Comparison of ENCODE assay signal across 29 cellular contexts in the genomic region with DNA sequence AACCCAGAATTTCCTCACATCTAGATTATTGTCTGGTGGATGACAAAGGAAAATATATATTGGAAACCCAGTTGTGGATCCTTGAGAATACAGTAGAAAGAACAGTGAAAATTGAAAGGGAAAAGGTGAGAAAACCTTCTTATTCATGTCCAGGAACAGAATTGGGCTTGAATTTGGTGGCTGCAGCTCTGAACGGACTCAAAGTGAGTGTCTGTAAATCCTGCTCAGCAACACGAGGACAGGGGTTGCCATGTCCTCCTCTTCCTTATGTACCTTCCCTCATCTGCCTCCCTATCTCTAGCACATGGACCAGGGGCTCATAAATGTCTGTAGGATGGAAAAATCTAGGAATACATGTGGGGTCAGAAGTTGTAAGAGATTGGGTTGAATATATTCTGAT.
"Had no signal": no experiment of that assay in that cellular context is flagged by ENCODE, and none has a peak within 500 bp of the region (broad histone marks: within the 10 kb centered on the region; RNA-seq: fewer than 3 reads in every experiment).

No MANE protein-coding gene starts in this region.

- H3K27ac ChIP-seq: adrenal gland, breast epithelium, RWPE1, SJCRH30 had no signal

- H3K4me1 ChIP-seq: adrenal gland, breast epithelium, Peyer's patch, SJCRH30 had no signal

- H3K9ac ChIP-seq: SK-N-SH had no signal

- H3K27me3 ChIP-seq: adrenal gland, breast epithelium, MG63, Peyer's patch, SJCRH30 had no signal

- H3K4me2 ChIP-seq: SK-N-SH had no signal

- ATAC-seq: activated CD8-positive, alpha-beta T cell treated with anti-CD3 and anti-CD28 coated beads, Interleukin-2, amount 10 ng/mL, durations not matched to agents 7 days and 5 days had no signal

- H3K4me3 Mint-ChIP-seq: activated CD8-positive, alpha-beta T cell treated with anti-CD3 and anti-CD28 coated beads, Interleukin-2, amount 10 ng/mL, durations not matched to agents 7 days and 5 days; activated naive CD8-positive, alpha-beta T cell treated with anti-CD3 and anti-CD28 coated beads, Interleukin-2, amount 10 ng/mL, durations not matched to agents 7 days and 5 days; T-helper 2 cell treated with Interferon-gamma antibody and Interleukin-4, amounts not matched to agents 5 μg/mL and 100 μg/mL, for 36 hours had no signal

- H3K36me3 Mint-ChIP-seq: activated naive CD8-positive, alpha-beta T cell treated with anti-CD3 and anti-CD28 coated beads, Interleukin-2, amount 10 ng/mL, durations not matched to agents 7 days and 5 days had no signal

- H3K9me2 ChIP-seq: SK-N-SH had no signal

- DNase-seq: activated CD4-positive, alpha-beta T cell treated with anti-CD3 and anti-CD28 coated beads for 48 hours; activated CD4-positive, alpha-beta T cell treated with anti-CD3 and anti-CD28 coated beads, Interleukin-2, amount 50 U/mL, for 4 hours; activated CD4-positive, CD25-positive, alpha-beta regulatory T cell treated with anti-CD3 and anti-CD28 coated beads, Interleukin-2, amount 50 U/mL, for 72 hours; activated CD8-positive, alpha-beta memory T cell treated with anti-CD3 and anti-CD28 coated beads, Interleukin-2, amount 50 U/mL, for 48 hours; activated CD8-positive, alpha-beta T cell treated with anti-CD3 and anti-CD28 coated beads, Interleukin-2, amount 10 ng/mL, durations not matched to agents 7 days and 5 days; activated naive CD4-positive, alpha-beta T cell treated with anti-CD3 and anti-CD28 coated beads, Interleukin-2, amount 50 U/mL, for 16 hours; activated naive CD8-positive, alpha-beta T cell treated with anti-CD3 and anti-CD28 coated beads, Interleukin-2, amount 10 ng/mL, durations not matched to agents 7 days and 5 days; activated T-cell treated with anti-CD3 and anti-CD28 coated beads, Interleukin-2, amount 50 U/mL, for 1 hour; adrenal gland; anterior cingulate cortex; caudate nucleus; KG1; MG63; MV-4-11; NCI-H1092 treated with DMSO at 0.1 percent for 48 hours; NCI-H1436 treated with DMSO at 0.1 percent for 48 hours; NCI-H187 treated with DMSO at 0.1 percent for 48 hours; NCI-H2171; NCI-H2227 treated with DMSO at 0.1 percent for 48 hours; NCI-H526; NCI-H774; Peyer's patch; Right ventricle myocardium superior; SJCRH30; SK-N-SH; SW 1271 had no signal

- H3K4me1 Mint-ChIP-seq: activated naive CD8-positive, alpha-beta T cell treated with anti-CD3 and anti-CD28 coated beads, Interleukin-2, amount 10 ng/mL, durations not matched to agents 7 days and 5 days had no signal

- H3K4me3 ChIP-seq: adrenal gland, breast epithelium, MG63, Peyer's patch, SJCRH30 had no signal

- H3K9me3 ChIP-seq: adrenal gland, breast epithelium, MG63, Peyer's patch, SJCRH30, SK-N-SH had no signal

- H3K9me3 Mint-ChIP-seq: activated naive CD8-positive, alpha-beta T cell treated with anti-CD3 and anti-CD28 coated beads, Interleukin-2, amount 10 ng/mL, durations not matched to agents 7 days and 5 days; T-helper 2 cell treated with Interferon-gamma antibody and Interleukin-4, amounts not matched to agents 5 μg/mL and 100 μg/mL, for 36 hours had no signal

- H3K27ac Mint-ChIP-seq: activated CD8-positive, alpha-beta T cell treated with anti-CD3 and anti-CD28 coated beads, Interleukin-2, amount 10 ng/mL, durations not matched to agents 7 days and 5 days; activated naive CD8-positive, alpha-beta T cell treated with anti-CD3 and anti-CD28 coated beads, Interleukin-2, amount 10 ng/mL, durations not matched to agents 7 days and 5 days; T-helper 2 cell treated with Interferon-gamma antibody and Interleukin-4, amounts not matched to agents 5 μg/mL and 100 μg/mL, for 36 hours had no signal

- H3K36me3 ChIP-seq: adrenal gland, breast epithelium, MG63, Peyer's patch, SJCRH30 had no signal
